Comparison of ENCODE assay signal across 8 cellular contexts in genomic region chr2:230908595-230909191, GRCh38.
A peak's percentile ranks its signal among the peaks of the same experiment; 100 is the strongest.
DNase-seq lines count a peak whose midpoint lies in the region; FAIRE-seq and TF ChIP-seq lines count a peak whose summit lies in the region.

No MANE protein-coding gene starts in this region.

- in situ Hi-C loops in astrocyte of the spinal cord (cut with HindIII; ENCODE audit: low sequenced_read_pairs) = no loop called here

- H3K4me3 ChIP-seq in astrocyte of the spinal cord (ENCODE audit: low read depth, low read length) = no peak overlapping the region

- DNase-seq in activated effector memory CD4-positive, alpha-beta T cell treated with anti-CD3 and anti-CD28 coated beads, Interleukin-2, amount 50 U/mL, for 16 hours = peak; percentile 87
- DNase-seq in activated effector memory CD4-positive, alpha-beta T cell treated with Interleukin-2 at 50 U/mL for 16 hours = no peak
- DNase-seq in RCC 7860 (ENCODE audit: low spot score) (peak; percentile 96), astrocyte of the spinal cord (ENCODE audit: low read depth, low spot score) (peak; percentile 74), nucleus accumbens (lab: John Stamatoyannopoulos, UW) (peak in 30 of 56 donors; percentile 17 to 77 (median 46)), NCI-H748 (lab: John Stamatoyannopoulos, UW; ENCODE audit: unreplicated experiment) (no peak), NOMO-1 treated with DMSO at 0.1 percent for 48 hours (lab: John Stamatoyannopoulos, UW; ENCODE audit: unreplicated experiment) (no peak), NCI-H128 (lab: John Stamatoyannopoulos, UW; ENCODE audit: unreplicated experiment) (no peak)

- FAIRE-seq in RCC 7860 (lab: Jason Lieb, UNC) = peak; percentile 95

- TF ChIP-seq CTCF in astrocyte of the spinal cord (IDR thresholded peaks at IDR 0.05; ENCODE audit: low read depth, low read length) = no peak

Comparison
In these comparisons a context has a peak if more than half of its experiments do, and no peak if none do; other contexts are left out.
1. DNase-seq: peak in activated effector memory CD4-positive, alpha-beta T cell treated with anti-CD3 and anti-CD28 coated beads, Interleukin-2, amount 50 U/mL, for 16 hours (single experiment), RCC 7860 (single experiment), astrocyte of the spinal cord (single experiment) and nucleus accumbens (30 of 56); none in activated effector memory CD4-positive, alpha-beta T cell treated with Interleukin-2 at 50 U/mL for 16 hours (single experiment), NCI-H748 (single experiment), NOMO-1 treated with DMSO at 0.1 percent for 48 hours (single experiment) and NCI-H128 (single experiment).